Comparison of ENCODE assay signal across 26 cellular contexts in the genomic region with DNA sequence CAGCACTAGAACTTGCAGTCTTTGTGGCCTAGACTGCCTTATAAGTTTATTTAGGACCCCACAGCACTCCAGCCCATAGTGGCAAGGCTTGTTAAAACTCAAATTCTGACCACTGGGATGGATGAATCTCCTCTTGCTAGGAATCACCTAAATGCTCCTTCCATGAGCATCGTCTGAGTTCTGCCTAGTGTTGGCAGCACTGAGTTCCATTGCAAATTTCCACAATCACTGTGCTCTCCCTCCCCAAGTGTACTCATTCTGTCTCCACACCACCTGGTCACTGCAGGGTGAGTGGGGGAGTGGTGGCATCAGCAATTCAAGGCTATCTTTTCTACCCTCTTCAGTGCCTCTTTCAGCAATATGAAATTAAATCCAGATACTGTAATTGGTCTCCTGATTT. TPM values are rescaled to one million over a fixed set of nuclear protein-coding genes. Genes with fewer than 3 reads are reported as not detected.
DNase-seq lines count a peak whose midpoint lies in the region; ATAC-seq, FAIRE-seq and TF ChIP-seq lines count a peak whose summit lies in the region.
"Had no signal": no experiment of that assay in that cellular context is flagged by ENCODE, and none has a peak within 500 bp of the region (broad histone marks: within the 10 kb centered on the region; RNA-seq: fewer than 3 reads in every experiment).

No MANE protein-coding gene starts in this region.

- H2BK15ac ChIP-seq in H1 (ENCODE audit: low read length), result no peak overlapping the region

- TF ChIP-seq EP300 in H1 (IDR thresholded peaks at IDR 0.05; ENCODE audit: borderline replicate concordance in 1 of 2, low read depth in 2 of 2, low read length in 2 of 2), result no peak

- TF ChIP-seq RAD21 in H1 (IDR thresholded peaks at IDR 0.05 in 1 of 2, conservative IDR thresholded peaks at IDR 0.05 in 1 of 2; ENCODE audit: low read depth in 2 of 2, low read length in 2 of 2), result peak; percentile 26 to 29; a peak in 2 of 4 replicates

- H4K20me1 ChIP-seq in GM23338 (replicated peaks; ENCODE audit: insufficient read depth) (no peaks in the 10 kb centered on the region), H1 (replicated peaks in 1 of 2; ENCODE audit: control insufficient read depth in 1 of 2, insufficient read depth in 2 of 2, low read length in 2 of 2) (no peaks in the 10 kb centered on the region)

- H3K27me3 ChIP-seq in GM23338 (ENCODE audit: insufficient read depth), result no peaks in the 10 kb centered on the region
- no peaks in the 10 kb centered on the region for H3K27me3 ChIP-seq in H1 (replicated peaks in 1 of 4; ENCODE audit: control insufficient read depth in 3 of 4, extremely low read depth in 1 of 4, insufficient read depth in 3 of 4, low read length in 3 of 4)
- H3K27me3 ChIP-seq: SJCRH30 had no signal

- TF ChIP-seq CTCF in GM23338 (conservative IDR thresholded peaks at IDR 0.05; ENCODE audit: low read depth in 2 of 2) (peak; percentile 29 to 52; a peak in 3 of 4 replicates), H1 (IDR thresholded peaks at IDR 0.05; ENCODE audit: control extremely low read depth in 1 of 3, insufficient read depth in 1 of 3, low read depth in 1 of 3, low read length in 3 of 3) (peak; percentile 7 to 58 (median 22); a peak in 3 of 4 replicates), GM13976 (IDR thresholded peaks at IDR 0.05; ENCODE audit: borderline replicate concordance, control extremely low read depth, extremely low read depth, insufficient read depth, missing control alignments) (no peak)

- H3K56ac ChIP-seq in H1 (replicated peaks; ENCODE audit: insufficient read length, low read depth, low read length), result no peak overlapping the region

- no peak overlapping the region for H4K5ac ChIP-seq in H1 (ENCODE audit: insufficient read length, low read depth, low read length)

- no peaks in the 10 kb centered on the region for H3K79me1 ChIP-seq in H1 (ENCODE audit: low read depth, low read length)

- no peak overlapping the region for H3K27ac ChIP-seq in GM23338 (ENCODE audit: low read depth)
- no peak overlapping the region for H3K27ac ChIP-seq in H1 (ENCODE audit: low read depth, low read length)
- H3K27ac ChIP-seq: 22Rv1, PC-9, SJCRH30 had no signal

- no peak overlapping the region for H3K18ac ChIP-seq in H1 (ENCODE audit: extremely low read depth, low read length)

- no peak overlapping the region for H2AK5ac ChIP-seq in H1 (ENCODE audit: low read depth, low read length)

- peak; percentile 71 for FAIRE-seq in H1 (lab: Jason Lieb, UNC)
- FAIRE-seq: GM12878, H54 had no signal

- H3K4me2 ChIP-seq in GM23338, result no peak overlapping the region
- H3K4me2 ChIP-seq in H1 (ENCODE audit: insufficient read depth in 1 of 2, low read depth in 2 of 2, low read length in 2 of 2), result no peak overlapping the region
- H3K4me2 ChIP-seq: PC-9 had no signal

- H3K9me2 ChIP-seq in GM23338 (ENCODE audit: insufficient read depth), result no peaks in the 10 kb centered on the region; the same call in 1 of the 2 replicates

- no peak overlapping the region for H2BK12ac ChIP-seq in H1 (ENCODE audit: low read depth, low read length)

- ATAC-seq in GM23338 (peak; percentile 77), GM18861 (IDR thresholded peaks at IDR 0.05; ENCODE audit: unreplicated experiment) (no peak)
- ATAC-seq: GM12878, Right ventricle myocardium inferior, SK-N-SH treated with all-trans-retinoic acid at 6 μM for 48 hours had no signal

- TF ChIP-seq POLR2A in H1 (IDR thresholded peaks at IDR 0.05; ENCODE audit: control extremely low read depth in 1 of 2, low read depth in 2 of 2, low read length in 2 of 2), result no peak

- no peak overlapping the region for H2BK20ac ChIP-seq in H1 (ENCODE audit: low read length)

- POLR2A ChIA-PET in H1 (lab: Charles Lee; ENCODE audit: partially characterized antibody), result interaction anchor here (1.4 kb wide), 1 partner anchor 46 kb away, joined by 3 read pairs; a partner anchor contains a TSS

- no peak overlapping the region for H4K91ac ChIP-seq in H1 (replicated peaks; ENCODE audit: insufficient read length, low read length)

- H3F3A ChIP-seq in GM23338 (replicated peaks; ENCODE audit: low read depth), result no peaks in the 10 kb centered on the region

- H3K4ac ChIP-seq in H1 (replicated peaks; ENCODE audit: insufficient read length, low read depth, low read length), result no peak overlapping the region

- no peak overlapping the region for H3K23ac ChIP-seq in H1 (ENCODE audit: insufficient read length)

- H3K27ac Mint-ChIP-seq in GM23338, result no peak overlapping the region
- H3K27ac Mint-ChIP-seq: HFFc6 had no signal

- H3K4me1 ChIP-seq in GM23338 (ENCODE audit: insufficient read depth), result no peaks in the 10 kb centered on the region
- H3K4me1 ChIP-seq in H1 (replicated peaks in 1 of 4; ENCODE audit: control insufficient read depth in 3 of 4, insufficient read depth in 4 of 4, low read length in 3 of 4), result no peaks in the 10 kb centered on the region
- H3K4me1 ChIP-seq: SJCRH30 had no signal

- 72% methylated on average over 1 of the region's 1 CpG; no CpG with 5 or more reads in 1 of the 2 experiments for WGBS in H1 (ENCODE audit: extremely low coverage in 1 of 2, insufficient coverage in 1 of 2, insufficient read length in 1 of 2, insufficient replicate concordance in 2 of 2, low coverage in 1 of 2, low lambda C conversion rate in 2 of 2, missing lambda C conversion rate in 1 of 2), 2 experiments

- H2BK5ac ChIP-seq in H1 (ENCODE audit: low read depth, low read length), result no peak overlapping the region

- H3K79me2 ChIP-seq in GM23338 (replicated peaks; ENCODE audit: insufficient read depth), result no peaks in the 10 kb centered on the region
- no peaks in the 10 kb centered on the region for H3K79me2 ChIP-seq in H1 (ENCODE audit: control insufficient read depth in 1 of 2, insufficient read depth in 2 of 2, low read length in 2 of 2)

- H3K4me1 Mint-ChIP-seq in GM23338, result no peaks in the 10 kb centered on the region; the same call in 2 of the 3 replicates

- peaks cover 4 to 7% of the 10 kb centered on the region in 2 experiments; a peak in 2 of 4 replicates for H3K9me3 ChIP-seq in H1 (ENCODE audit: insufficient read depth in 2 of 2, low read depth in 1 of 2, low read length in 1 of 2)
- H3K9me3 ChIP-seq: SJCRH30 had no signal

- H3K14ac ChIP-seq in H1 (ENCODE audit: insufficient read length), result no peak overlapping the region

- peaks cover 11% of the 10 kb centered on the region for H3K9me3 Mint-ChIP-seq in GM23338
- H3K9me3 Mint-ChIP-seq: HFFc6 had no signal

- no peaks in the 10 kb centered on the region for H3K23me2 ChIP-seq in H1 (ENCODE audit: low read depth, low read length)

- H2BK120ac ChIP-seq in H1 (replicated peaks; ENCODE audit: low read depth, low read length), result no peak overlapping the region

- 0 out of 2 replicates have a peak, but pooled peaks cover 6% of the 10 kb centered on the region for H3K36me3 ChIP-seq in GM23338 (ENCODE audit: insufficient read depth)
- no peaks in the 10 kb centered on the region for H3K36me3 ChIP-seq in H1 (ENCODE audit: control insufficient read depth in 2 of 4, insufficient read depth in 4 of 4, low read length in 3 of 4)
- H3K36me3 ChIP-seq: SJCRH30 had no signal

- CTCF ChIA-PET in H1 (lab: Charles Lee; ENCODE audit: partially characterized antibody), result interaction anchor here (0.9 kb wide), 1 partner anchor 10 kb away, joined by 5 read pairs; no protein-coding TSS in a partner anchor

- peak overlapping the region; percentile 89 for H2AFZ ChIP-seq in GM23338
- H2AFZ ChIP-seq in H1 (ENCODE audit: low read length), result peak overlapping the region; percentile 49; the same call in 1 of the 2 replicates
- H2AFZ ChIP-seq: PC-9 had no signal

- in situ Hi-C loops in GM13976 (cut with MboI; ENCODE audit: low sequenced_read_pairs, unreplicated experiment), result no loop called here

- no peak overlapping the region for H3K4me3 Mint-ChIP-seq in GM23338
- H3K4me3 Mint-ChIP-seq: HFFc6 had no signal

- H3K36me3 Mint-ChIP-seq in GM23338 (ENCODE audit: low read depth), result peaks cover 8% of the 10 kb centered on the region

- peak; percentile 3 for DNase-seq in DMS 273 (lab: John Stamatoyannopoulos, UW; ENCODE audit: unreplicated experiment)
- no peak for DNase-seq in DMS 273 treated with DMSO at 0.1 percent for 48 hours (lab: John Stamatoyannopoulos, UW)
- peak; percentile 38 for DNase-seq in GM23338 (ENCODE audit: low spot score)
- no peak for DNase-seq in H1 (ENCODE audit: low read depth in 1 of 2, low spot score in 2 of 2)
- DNase-seq in iPS DF 19.7 (ENCODE audit: low read depth, low spot score), result peak; percentile 9
- DNase-seq in HCEC 1CT, result no peak
- DNase-seq in GM13976 (ENCODE audit: low spot score), result no peak
- DNase-seq: ACHN, DMS79, EL, GDM1, HFFc6, NCI-H1105, NCI-H1436 treated with DMSO at 0.1 percent for 48 hours, NCI-H187 treated with DMSO at 0.1 percent for 48 hours, NCI-H2107, NCI-H524 treated with DMSO at 0.1 percent for 48 hours, NCI-H774, PC-9, SJCRH30 had no signal

- no peaks in the 10 kb centered on the region for H3K27me3 Mint-ChIP-seq in GM23338 (ENCODE audit: insufficient read depth, low read depth, poor library complexity)

- H4K8ac ChIP-seq in H1 (ENCODE audit: extremely low read depth, insufficient read depth, low read length), result no peak overlapping the region

- H3K9ac ChIP-seq in H1 (replicated peaks in 1 of 4; ENCODE audit: extremely low read depth in 1 of 4, low read depth in 3 of 4, low read length in 3 of 4), result no peak overlapping the region

- H3K4me3 ChIP-seq in GM23338 (no peak overlapping the region), H1 (ENCODE audit: extremely low read depth in 1 of 4, insufficient read depth in 2 of 4, low read depth in 3 of 4, low read length in 4 of 4) (no peak overlapping the region)
- H3K4me3 ChIP-seq: GM12878, PC-9, SJCRH30 had no signal

TF ChIP-seq in GM23338, 12 proteins besides CTCF, POLR2A, EP300 and RAD21 (continues in another document):
- TF ChIP-seq JUNB (IDR thresholded peaks at IDR 0.05; ENCODE audit: unreplicated experiment), result no peak

TF ChIP-seq in H1, 55 proteins besides CTCF, POLR2A, EP300 and RAD21 (continues in another document):
- no peak for TF ChIP-seq EGR1 (IDR thresholded peaks at IDR 0.05; ENCODE audit: borderline replicate concordance, low read depth, low read length)
- no peak for TF ChIP-seq CTBP2 (IDR thresholded peaks at IDR 0.05; ENCODE audit: borderline replicate concordance, insufficient read depth, insufficient read length, low read length)
- no peak for TF ChIP-seq ZNF274 (IDR thresholded peaks at IDR 0.05; ENCODE audit: borderline replicate concordance, extremely low read depth, low read length)
- TF ChIP-seq POLR2AphosphoS5 (IDR thresholded peaks at IDR 0.05; ENCODE audit: low read depth, low read length), result no peak

RNA-seq across cellular contexts. Expression of a gene that starts 46.7 kb away (rescaled TPM):
- 97.1 and 108 TPM in 2 replicates for total RNA-seq in GM23338 (2014; rRNA removed; shearing (Covaris generic))
- polyA plus RNA-seq in GM23338 (2016; fragmentation: Nextera tagmentation; extraction: Ambion mirVana) (43.3 and 50.2 TPM in 2 replicates), H1 (2011; rRNA removed) (15.4 and 24.2 TPM in 2 replicates)
- 57.6 and 61.7 TPM in 2 replicates for total RNA-seq in H1 (2021; fragmentation: NEBNext Ultra II Directional; extraction: Animal tissue kit (Norgen Biotek cat#: 25700))
- 29.3 TPM for polyA plus RNA-seq in H1 (2011; cell fraction: cytosol; rRNA removed)
- polyA plus RNA-seq in H1 (2011; cell fraction: nucleus; rRNA removed), result 25.6 TPM
- 22.5 to 46.7 TPM (median 33.1 TPM) in 4 replicates for polyA plus RNA-seq in H1 (2012, experiment 1 of 2)
- polyA plus RNA-seq in H1 (2012, experiment 2 of 2), result 2.7 TPM
- polyA plus RNA-seq in H1 (2013, experiment 1 of 2), result 60.0 TPM
- polyA plus RNA-seq in H1 (2013, experiment 2 of 2), result 58.3 TPM
- polyA minus RNA-seq in H1 (2011; rRNA and poly(A)+ RNA removed), result 96.3 and 126 TPM in 2 replicates
- 38.8 TPM for polyA minus RNA-seq in H1 (2011; cell fraction: cytosol; rRNA and poly(A)+ RNA removed)
- polyA minus RNA-seq in H1 (2011; cell fraction: nucleus; rRNA and poly(A)+ RNA removed), result 129 TPM

Comparison
In these comparisons a context has a peak if more than half of its experiments do, and no peak if none do; other contexts are left out.
1. DNase-seq: peak in DMS 273 (single experiment), GM23338 (single experiment) and iPS DF 19.7 (single experiment); none in DMS 273 treated with DMSO at 0.1 percent for 48 hours (single experiment), H1 (0 of 2), HCEC 1CT (single experiment) and GM13976 (single experiment).